In genomic region chr22:27108425-27109114, GRCh38 we compare ENCODE assay signal across 12 cellular contexts.
DNase-seq lines count a peak whose midpoint lies in the region; ATAC-seq and TF ChIP-seq lines count a peak whose summit lies in the region.
"Had no signal": no experiment of that assay in that cellular context is flagged by ENCODE, and none has a peak within 500 bp of the region (broad histone marks: within the 10 kb centered on the region; RNA-seq: fewer than 3 reads in every experiment).

No MANE protein-coding gene starts in this region.

- intact Hi-C loops in ascending aorta (cut with DNase I): loop anchor here (1.0 to 10.0 kb wide), 3 partner anchors 62 to 694 kb away; partner anchors contain the start of gene MN1
- intact Hi-C loops in stomach (cut with DNase I; ENCODE audit: low total_unique reads): no loop called here

- H3K27me3 ChIP-seq in ascending aorta: no peaks in the 10 kb centered on the region
- H3K27me3 ChIP-seq in stomach: no peaks in the 10 kb centered on the region

- no peaks in the 10 kb centered on the region for H3K9me3 ChIP-seq in ascending aorta
- H3K9me3 ChIP-seq in stomach: no peaks in the 10 kb centered on the region

- H3K4me3 ChIP-seq in ascending aorta (no peak overlapping the region), stomach (no peak overlapping the region)

- no peaks in the 10 kb centered on the region for H3K36me3 ChIP-seq in ascending aorta
- no peaks in the 10 kb centered on the region for H3K36me3 ChIP-seq in stomach

- peaks cover 11 to 67% of the 10 kb centered on the region in 2 donors for H3K4me1 ChIP-seq in ascending aorta
- H3K4me1 ChIP-seq in stomach: peaks cover 23 to 73% (median 42%) of the 10 kb centered on the region in 4 donors

- DNase-seq in M059J (ENCODE audit: low read depth) (peak; percentile 32), ascending aorta (ENCODE audit: low spot score in 2 of 2) (peak; percentile 22 to 83), kidney glomerular epithelial cell (lab: John Stamatoyannopoulos, UW) (peak; percentile 61), stomach (peak; percentile 39), SHP77 (lab: John Stamatoyannopoulos, UW) (no peak), middle frontal gyrus (ENCODE audit: extremely low spot score, low spot score) (no peak), OCI-M2 (lab: John Stamatoyannopoulos, UW; ENCODE audit: unreplicated experiment) (no peak)
- DNase-seq: activated B cell treated with CpG ODN at 0.5 μM for 24 hours; activated naive CD4-positive, alpha-beta T cell treated with Interleukin-2 at 50 U/mL for 16 hours; effector CD8-positive, alpha-beta T cell; KG1 had no signal

- no peak for TF ChIP-seq POLR2A in stomach (IDR thresholded peaks at IDR 0.05)

- TF ChIP-seq EP300 in stomach (IDR thresholded peaks at IDR 0.05): no peak

- 13 to 37% (median 24%) methylated on average over 16 to 20 of the region's 20 CpGs for WGBS in stomach, 5 donors

- H3K27ac ChIP-seq in ascending aorta: peak overlapping the region; percentile 68 to 76
- H3K27ac ChIP-seq in stomach: peak overlapping the region in 4 of 5 donors; percentile 39 to 78 (median 57)

- ATAC-seq in HG02642 (IDR thresholded peaks at IDR 0.05; ENCODE audit: poor library complexity, unreplicated experiment): no peak

- TF ChIP-seq CTCF in ascending aorta (IDR thresholded peaks at IDR 0.05): no peak
- TF ChIP-seq CTCF in stomach (IDR thresholded peaks at IDR 0.05): no peak

Comparison
In these comparisons a context has a peak if more than half of its experiments do, and no peak if none do; other contexts are left out.
1. DNase-seq: peak in M059J (single experiment), ascending aorta (2 of 2), kidney glomerular epithelial cell (single experiment) and stomach (single experiment); none in SHP77 (0 of 2), middle frontal gyrus (single experiment) and OCI-M2 (single experiment).